10 cellular contexts compared by ENCODE assay signal in genomic region chr19:37933965-37934364, GRCh38. TPM values are rescaled to one million over a fixed set of nuclear protein-coding genes. Genes with fewer than 3 reads are reported as not detected.
DNase-seq lines count a peak whose midpoint lies in the region; ATAC-seq, FAIRE-seq and TF ChIP-seq lines count a peak whose summit lies in the region.
"Had no signal": no experiment of that assay in that cellular context is flagged by ENCODE, and none has a peak within 500 bp of the region (broad histone marks: within the 10 kb centered on the region; RNA-seq: fewer than 3 reads in every experiment).

No MANE protein-coding gene starts in this region.

- TF ChIP-seq CTCF in astrocyte of the cerebellum (IDR thresholded peaks at IDR 0.05; ENCODE audit: low read depth, low read length, missing control alignments): no peak

- no peaks in the 10 kb centered on the region for H3K36me3 ChIP-seq in small intestine (ENCODE audit: control insufficient read depth in 2 of 2, insufficient read depth in 2 of 2, low read length in 2 of 2)
- H3K36me3 ChIP-seq: esophagus muscularis mucosa had no signal

- H3K4me3 ChIP-seq in astrocyte of the cerebellum (ENCODE audit: low read depth, low read length) (no peak overlapping the region), small intestine (ENCODE audit: low read depth in 1 of 2, low read length in 2 of 2) (peak overlapping the region in 1 of 2 donors; percentile 69)
- H3K4me3 ChIP-seq: esophagus muscularis mucosa, K562 had no signal

- no peaks in the 10 kb centered on the region for H3K9me3 ChIP-seq in small intestine (ENCODE audit: control insufficient read depth, low read depth)

- in situ Hi-C loops in astrocyte of the cerebellum (cut with HindIII; ENCODE audit: low sequenced_read_pairs): no loop called here

- peak overlapping the region; percentile 96 to 97 for H3K27ac ChIP-seq in small intestine (ENCODE audit: low read depth in 1 of 2, low read length in 1 of 2)
- H3K27ac ChIP-seq: esophagus muscularis mucosa had no signal

- DNase-seq in DMS 273 (lab: John Stamatoyannopoulos, UW; ENCODE audit: unreplicated experiment) (peak; percentile 29), DMS 273 treated with DMSO at 0.1 percent for 48 hours (lab: John Stamatoyannopoulos, UW) (no peak), astrocyte of the cerebellum (ENCODE audit: low read depth) (peak; percentile 33), small intestine (peak; percentile 92), SKM-1 (lab: John Stamatoyannopoulos, UW; ENCODE audit: unreplicated experiment) (no peak), NCI-H526 (lab: John Stamatoyannopoulos, UW) (no peak)

- ATAC-seq in GM19324 (IDR thresholded peaks at IDR 0.05; ENCODE audit: low FRiP score, unreplicated experiment): no peak
- ATAC-seq: K562 had no signal

- H3K27me3 ChIP-seq in small intestine (ENCODE audit: control insufficient read depth in 2 of 2, insufficient read depth in 2 of 2, low read length in 2 of 2): no peaks in the 10 kb centered on the region
- H3K27me3 ChIP-seq: esophagus muscularis mucosa had no signal

- FAIRE-seq in islet of Langerhans (lab: Jason Lieb, UNC): peak; percentile 95
- FAIRE-seq in small intestine (lab: Jason Lieb, UNC): no peak
- FAIRE-seq: K562 had no signal

- H3K4me1 ChIP-seq in small intestine (ENCODE audit: control insufficient read depth in 2 of 2, insufficient read depth in 1 of 2, low read depth in 1 of 2, low read length in 1 of 2): peaks cover 6 to 8% of the 10 kb centered on the region in 2 donors

- whole genome bisulfite sequencing in small intestine, 3 donors: 23 to 59% (median 33%) methylated on average over 9 of the region's 9 CpGs

RNA-seq across cellular contexts. Expression of gene SIPA1L3, which starts 27.0 kb away (rescaled TPM):
- 10 to 100 TPM; 19.2 to 36.2 (median 31.9) TPM for polyA plus RNA-seq in small intestine

RNA-seq across cellular contexts. Expression of gene WDR87, which starts 27.6 kb away (rescaled TPM):
- polyA plus RNA-seq in small intestine: not detected
- polyA plus RNA-seq: K562 had no signal

Comparison
In these comparisons a context has a peak if more than half of its experiments do, and no peak if none do; other contexts are left out.
1. DNase-seq: peak in DMS 273 (single experiment), astrocyte of the cerebellum (single experiment) and small intestine (single experiment); none in DMS 273 treated with DMSO at 0.1 percent for 48 hours (single experiment), SKM-1 (single experiment) and NCI-H526 (0 of 2).